ENCODE assay signal across 9 cellular contexts in the genomic region with DNA sequence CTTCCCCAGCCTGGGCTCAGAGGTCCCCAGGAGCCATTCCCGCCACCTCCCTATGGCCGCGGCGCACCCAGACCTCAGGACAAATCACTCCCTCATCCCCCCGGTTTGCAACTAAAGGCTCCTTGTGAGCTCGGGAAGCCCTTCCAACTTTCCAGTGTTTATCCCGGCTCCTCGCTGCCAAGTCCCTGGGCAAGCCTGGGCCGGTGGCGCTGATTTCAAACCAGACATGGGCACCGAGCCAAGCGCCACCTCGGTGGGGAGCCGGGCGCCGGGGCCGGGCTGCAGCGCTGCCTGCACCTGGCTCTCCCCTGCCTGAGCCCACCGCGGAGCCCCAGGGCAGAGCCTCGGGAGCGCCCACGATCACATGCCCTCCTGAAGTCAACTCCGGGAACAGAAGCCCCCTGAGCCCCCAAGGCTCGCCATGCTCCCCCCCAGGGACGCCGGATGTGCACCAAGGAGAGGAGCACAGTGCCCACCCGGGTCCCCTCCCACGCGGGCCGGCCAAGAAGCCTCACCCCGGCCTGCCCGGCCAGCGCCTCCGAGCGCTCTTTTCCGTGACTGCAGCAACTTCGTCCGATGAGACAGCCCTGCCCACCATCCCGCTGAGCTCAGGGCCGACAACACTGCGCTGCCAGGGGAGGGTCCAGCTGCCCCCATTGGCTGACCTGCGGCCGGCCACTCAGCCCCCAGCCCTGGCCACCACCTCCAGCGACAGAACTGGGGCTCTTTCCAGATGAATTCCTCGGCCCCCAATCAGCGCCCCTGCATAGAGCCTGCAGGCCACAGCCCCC. TPM values are rescaled to one million over a fixed set of nuclear protein-coding genes. Genes with fewer than 3 reads are reported as not detected.
DNase-seq lines count a peak whose midpoint lies in the region; ATAC-seq and TF ChIP-seq lines count a peak whose summit lies in the region.
"Had no signal": no experiment of that assay in that cellular context is flagged by ENCODE, and none has a peak within 500 bp of the region (broad histone marks: within the 10 kb centered on the region; RNA-seq: fewer than 3 reads in every experiment).

No MANE protein-coding gene starts in this region.

- no peaks in the 10 kb centered on the region for H3K9me3 Mint-ChIP-seq in activated CD4-positive, alpha-beta T cell treated with anti-CD3 and anti-CD28 coated beads, Interleukin-2, amount 10 ng/mL, durations not matched to agents 24 days and 14 days
- H3K9me3 Mint-ChIP-seq: stimulated activated naive CD8-positive, alpha-beta T cell treated with anti-CD3 and anti-CD28 coated beads, Interleukin-15, Interleukin-2, amounts not matched to agents 100 ng/mL and 50 ng/mL, for 24 hours had no signal

- peaks cover 1% of the 10 kb centered on the region for H3K4me1 Mint-ChIP-seq in activated CD4-positive, alpha-beta T cell treated with anti-CD3 and anti-CD28 coated beads, Interleukin-2, amount 10 ng/mL, durations not matched to agents 24 days and 14 days

- intact Hi-C loops in activated CD4-positive, alpha-beta T cell treated with anti-CD3 and anti-CD28 coated beads, Interleukin-2, amount 10 ng/mL, durations not matched to agents 24 days and 14 days (cut with micrococcal nuclease) = no loop called here

- no peak overlapping the region for H3K27ac Mint-ChIP-seq in activated CD4-positive, alpha-beta T cell treated with anti-CD3 and anti-CD28 coated beads, Interleukin-2, amount 10 ng/mL, durations not matched to agents 24 days and 14 days
- H3K27ac Mint-ChIP-seq: stimulated activated naive CD8-positive, alpha-beta T cell treated with anti-CD3 and anti-CD28 coated beads, Interleukin-15, Interleukin-2, amounts not matched to agents 100 ng/mL and 50 ng/mL, for 24 hours had no signal

- H3K27ac ChIP-seq in temporal lobe (ENCODE audit: low read depth, low read length) = peak overlapping the region; percentile 89

- peak overlapping the region; percentile 47 to 65 for H3K4me3 ChIP-seq in cardiac fibroblast (replicated peaks in 1 of 2; ENCODE audit: low read depth in 2 of 2, low read length in 2 of 2)

- DNase-seq in AG20443 (ENCODE audit: low spot score) (peak; percentile 58), NCI-H2107 (lab: John Stamatoyannopoulos, UW) (peak; percentile 88), cardiac fibroblast (ENCODE audit: low read depth in 2 of 2) (peak; percentile 35 to 74), left lobe of liver (ENCODE audit: low spot score) (peak; percentile 85)
- no peak for DNase-seq in activated CD4-positive, alpha-beta T cell treated with anti-CD3 and anti-CD28 coated beads, Interleukin-2, amount 10 ng/mL, durations not matched to agents 24 days and 14 days

- H3K36me3 Mint-ChIP-seq in activated CD4-positive, alpha-beta T cell treated with anti-CD3 and anti-CD28 coated beads, Interleukin-2, amount 10 ng/mL, durations not matched to agents 24 days and 14 days (ENCODE audit: low read depth) = no peaks in the 10 kb centered on the region

- no peak for TF ChIP-seq CTCF in cardiac fibroblast (IDR thresholded peaks at IDR 0.05; ENCODE audit: low read depth, low read length)

- H3K27me3 Mint-ChIP-seq in activated CD4-positive, alpha-beta T cell treated with anti-CD3 and anti-CD28 coated beads, Interleukin-2, amount 10 ng/mL, durations not matched to agents 24 days and 14 days = no peaks in the 10 kb centered on the region
- H3K27me3 Mint-ChIP-seq: stimulated activated naive CD8-positive, alpha-beta T cell treated with anti-CD3 and anti-CD28 coated beads, Interleukin-15, Interleukin-2, amounts not matched to agents 100 ng/mL and 50 ng/mL, for 24 hours had no signal

- peak; percentile 48 for ATAC-seq in left lobe of liver
- no peak for ATAC-seq in GM21360 (IDR thresholded peaks at IDR 0.05; ENCODE audit: unreplicated experiment)
- ATAC-seq in HG02571 (IDR thresholded peaks at IDR 0.05; ENCODE audit: unreplicated experiment) = no peak

- H3K4me3 Mint-ChIP-seq in activated CD4-positive, alpha-beta T cell treated with anti-CD3 and anti-CD28 coated beads, Interleukin-2, amount 10 ng/mL, durations not matched to agents 24 days and 14 days = no peak overlapping the region
- H3K4me3 Mint-ChIP-seq: stimulated activated naive CD8-positive, alpha-beta T cell treated with anti-CD3 and anti-CD28 coated beads, Interleukin-15, Interleukin-2, amounts not matched to agents 100 ng/mL and 50 ng/mL, for 24 hours had no signal

RNA-seq across cellular contexts. Expression of a gene that starts 50.0 kb away (rescaled TPM):
- 58.3 TPM for total RNA-seq in left lobe of liver
- total RNA-seq in temporal lobe = 20.7 TPM
- 125 and 128 TPM in 2 replicates for total RNA-seq in activated CD4-positive, alpha-beta T cell treated with anti-CD3 and anti-CD28 coated beads, Interleukin-2, amount 10 ng/mL, durations not matched to agents 24 days and 14 days
